Comparison of ENCODE assay signal across 8 cellular contexts in genomic region chr4:122922877-122923511, GRCh38.
A peak's percentile ranks its signal among the peaks of the same experiment; 100 is the strongest.
DNase-seq lines count a peak whose midpoint lies in the region; ATAC-seq and TF ChIP-seq lines count a peak whose summit lies in the region.

No MANE protein-coding gene starts in this region.

- DNase-seq in AG10803 (ENCODE audit: low read depth) (peak; percentile 76), NCI-H510A (lab: John Stamatoyannopoulos, UW) (peak; percentile 29), choroid plexus epithelial cell (ENCODE audit: low read depth) (peak; percentile 91), kidney tubule cell (ENCODE audit: low spot score) (peak; percentile 84)
- peak; percentile 76 to 78 for DNase-seq in activated CD4-positive, alpha-beta T cell treated with anti-CD3 and anti-CD28 coated beads for 24 hours (ENCODE audit: low read depth in 2 of 2)
- DNase-seq in stimulated activated CD4-positive, alpha-beta T cell treated with anti-CD3 and anti-CD28 coated beads, Interleukin-1b, Interleukin-23, amount 100 ng/mL, for 48 hours = peak; percentile 87

- H3K4me3 ChIP-seq in AG10803 (ENCODE audit: low read length) (peak overlapping the region; percentile 84), choroid plexus epithelial cell (ENCODE audit: low read depth, low read length) (peak overlapping the region; percentile 74)

- peak; percentile 94 for ATAC-seq in GM19043 (IDR thresholded peaks at IDR 0.05; ENCODE audit: low read depth, unreplicated experiment)
- peak; percentile 97 for ATAC-seq in HG03354 (IDR thresholded peaks at IDR 0.05; ENCODE audit: poor library complexity, severe bottlenecking, unreplicated experiment)

- TF ChIP-seq CTCF in AG10803 (conservative IDR thresholded peaks at IDR 0.05; ENCODE audit: low read length) (0 out of 2 replicates have a peak, but pooled peaks have one; percentile 9), choroid plexus epithelial cell (conservative IDR thresholded peaks at IDR 0.05; ENCODE audit: low read depth, low read length) (peak; percentile 23)

Comparison
In these comparisons a context has a peak if more than half of its experiments do, and no peak if none do; other contexts are left out.
1. Peak in every context shown above with its lines: DNase-seq, ATAC-seq and H3K4me3 ChIP-seq.
2. DNase-seq: peak in every context shown above with its lines; median percentile 91 in choroid plexus epithelial cell; 87 in stimulated activated CD4-positive, alpha-beta T cell treated with anti-CD3 and anti-CD28 coated beads, Interleukin-1b, Interleukin-23, amount 100 ng/mL, for 48 hours; 84 in kidney tubule cell; 77 in activated CD4-positive, alpha-beta T cell treated with anti-CD3 and anti-CD28 coated beads for 24 hours; 76 in AG10803; 29 in NCI-H510A.